Comparison of ENCODE assay signal across 8 cellular contexts in genomic region chr1:201505505-201505893, GRCh38. TPM values are rescaled to one million over a fixed set of nuclear protein-coding genes. Genes with fewer than 3 reads are reported as not detected.
DNase-seq lines count a peak whose midpoint lies in the region; ATAC-seq and TF ChIP-seq lines count a peak whose summit lies in the region.

No MANE protein-coding gene starts in this region.

- peaks cover 15% of the 10 kb centered on the region for H4K20me1 ChIP-seq in osteoblast (ENCODE audit: insufficient read depth, low read length)

- no peak overlapping the region for H2AFZ ChIP-seq in osteoblast (ENCODE audit: low read length)

- H3K4me1 ChIP-seq in heart right ventricle (peaks cover 3 to 71% (median 68%) of the 10 kb centered on the region in 9 donors), osteoblast (ENCODE audit: insufficient read depth, low read length) (peaks cover 79% of the 10 kb centered on the region)

- H3K36me3 ChIP-seq in heart right ventricle = peaks cover 0 to 6% (median 0%) of the 10 kb centered on the region in 9 donors
- peaks cover 19% of the 10 kb centered on the region for H3K36me3 ChIP-seq in osteoblast (ENCODE audit: insufficient read depth, low read length)

- intact Hi-C loops in heart right ventricle (cut with DNase I) = no loop called here
- intact Hi-C loops in Right ventricle myocardium inferior (cut with DNase I) = no loop called here

- H3K79me2 ChIP-seq in osteoblast (ENCODE audit: insufficient read depth, low read length) = peaks cover 69% of the 10 kb centered on the region

- WGBS in heart right ventricle, 2 donors = 27 to 43% methylated on average over 4 of the region's 4 CpGs

- POLR2A ChIA-PET in RWPE1 (lab: Yijun Ruan, JAX; ENCODE audit: low non-redundant PET) = interaction anchor here (1.0 to 1.8 kb wide), 5 partner anchors 9 to 25 kb away, joined by 3 to 6 read pairs (median 4); no protein-coding TSS in a partner anchor

- TF ChIP-seq CTCF in heart right ventricle (IDR thresholded peaks at IDR 0.05) (peak in 1 of 9 donors; percentile 16), RWPE1 (conservative IDR thresholded peaks at IDR 0.05; ENCODE audit: low read depth) (no peak), osteoblast (IDR thresholded peaks at IDR 0.05; ENCODE audit: extremely low read depth, low read depth, low read length) (peak; percentile 6)

- H3K4me3 ChIP-seq in heart right ventricle (peak overlapping the region in 8 of 10 donors; percentile 75 to 89 (median 83)), osteoblast (ENCODE audit: insufficient read depth, low read length) (peak overlapping the region; percentile 81)

- ATAC-seq in heart right ventricle (peak in 6 of 8 donors; percentile 18 to 53 (median 36)), Right ventricle myocardium inferior (no peak), HG03095 (IDR thresholded peaks at IDR 0.05; ENCODE audit: unreplicated experiment) (no peak)

- CTCF ChIA-PET in RWPE1 (lab: Yijun Ruan, JAX) = interaction anchor here (0.5 to 14.7 kb wide), 3 partner anchors 16 to 1503 kb away, joined by 4 to 464 read pairs (median 4); no protein-coding TSS in a partner anchor

- peak in 1 of 2 donors; percentile 57 for DNase-seq in heart right ventricle
- no peak for DNase-seq in Right ventricle myocardium inferior (ENCODE audit: missing footprints)
- DNase-seq in RWPE1 (ENCODE audit: low spot score) = peak; percentile 85
- peak; percentile 49 for DNase-seq in epidermal melanocyte (ENCODE audit: insufficient read length, low spot score)
- peak; percentile 96 for DNase-seq in osteoblast (ENCODE audit: insufficient read length, low spot score, missing footprints)
- DNase-seq in NCI-H1436 treated with DMSO at 0.1 percent for 48 hours (lab: John Stamatoyannopoulos, UW) = no peak
- no peak for DNase-seq in activated CD4-positive, alpha-beta T cell treated with anti-CD3 and anti-CD28 coated beads for 1 hour

- H3K9me3 ChIP-seq in heart right ventricle (no peaks in the 10 kb centered on the region), osteoblast (ENCODE audit: low read depth, low read length) (no peaks in the 10 kb centered on the region)

- H3K4me2 ChIP-seq in osteoblast (ENCODE audit: insufficient read depth, low read length) = peak overlapping the region; percentile 96

- H3K27me3 ChIP-seq in heart right ventricle = no peaks in the 10 kb centered on the region
- H3K27me3 ChIP-seq in osteoblast (ENCODE audit: insufficient read depth, low read length) = no peaks in the 10 kb centered on the region

- H3K27ac ChIP-seq in heart right ventricle (peak overlapping the region in 9 of 10 donors; percentile 86 to 98 (median 94)), RWPE1 (peak overlapping the region; percentile 92), osteoblast (ENCODE audit: low read depth, low read length) (peak overlapping the region; percentile 99)

RNA-seq across cellular contexts. Expression of gene CSRP1, which starts 1.4 kb away (rescaled TPM):
- total RNA-seq in heart right ventricle (100 to 1,000 TPM in 1 of 10 donors, 10 to 100 TPM in 9; 48.1 to 103 (median 58.9) TPM), Right ventricle myocardium inferior (64.6 TPM), osteoblast (389 and 480 TPM in 2 replicates)
- polyA plus RNA-seq in heart right ventricle = 100 to 1,000 TPM in 1 of 2 donors, 10 to 100 TPM in 1; 74.5 to 104 TPM

RNA-seq across cellular contexts. Expression of gene NAV1, which starts 33.4 kb away (rescaled TPM):
- total RNA-seq in heart right ventricle (100 to 1,000 TPM in 3 of 10 donors, 10 to 100 TPM in 7; 29.5 to 111 (median 89.0) TPM), Right ventricle myocardium inferior (69.0 TPM), osteoblast (47.0 and 47.1 TPM in 2 replicates)
- polyA plus RNA-seq in heart right ventricle = 10 to 100 TPM; 13.7 to 61.5 TPM

RNA-seq across cellular contexts. Expression of gene PHLDA3, which starts 36.5 kb away (rescaled TPM):
- total RNA-seq in heart right ventricle (10 to 100 TPM; 14.4 to 40.0 (median 23.6) TPM), Right ventricle myocardium inferior (24.3 TPM), osteoblast (116 and 134 TPM in 2 replicates)
- 10 to 100 TPM; 20.8 to 35.6 TPM for polyA plus RNA-seq in heart right ventricle

Comparison
In these comparisons a context has a peak if more than half of its experiments do, and no peak if none do; other contexts are left out.
1. ATAC-seq: peak in heart right ventricle (6 of 8); none in Right ventricle myocardium inferior (single experiment) and HG03095 (single experiment).
2. DNase-seq: peak in RWPE1 (single experiment), epidermal melanocyte (single experiment) and osteoblast (single experiment); none in Right ventricle myocardium inferior (single experiment), NCI-H1436 treated with DMSO at 0.1 percent for 48 hours (single experiment) and activated CD4-positive, alpha-beta T cell treated with anti-CD3 and anti-CD28 coated beads for 1 hour (single experiment).
3. Peak in every context shown above with its lines, with median percentiles within 50 percentile points of each other: H3K27ac ChIP-seq.